ENCODE assay signal across 26 cellular contexts in genomic region chr10:48224979-48225560, GRCh38. TPM values are rescaled to one million over a fixed set of nuclear protein-coding genes. Genes with fewer than 3 reads are reported as not detected.
DNase-seq lines count a peak whose midpoint lies in the region; ATAC-seq, FAIRE-seq and TF ChIP-seq lines count a peak whose summit lies in the region.
"Had no signal": no experiment of that assay in that cellular context is flagged by ENCODE, and none has a peak within 500 bp of the region (broad histone marks: within the 10 kb centered on the region; RNA-seq: fewer than 3 reads in every experiment).

No MANE protein-coding gene starts in this region.

- H3K9ac ChIP-seq in BLaER1, result no peak overlapping the region
- no peak overlapping the region for H3K9ac ChIP-seq in astrocyte (ENCODE audit: low read length)
- no peak overlapping the region for H3K9ac ChIP-seq in mesenchymal stem cell (ENCODE audit: low read length)
- H3K9ac ChIP-seq: KMS-11 had no signal

- no peaks in the 10 kb centered on the region for H3K79me2 ChIP-seq in astrocyte (ENCODE audit: insufficient read depth, low read length)

- 51% methylated on average over 5 of the region's 5 CpGs for WGBS in mesenchymal stem cell

- H3K27ac ChIP-seq in BLaER1, result no peak overlapping the region
- no peak overlapping the region for H3K27ac ChIP-seq in astrocyte (ENCODE audit: low read depth, low read length)
- no peak overlapping the region for H3K27ac ChIP-seq in mesenchymal stem cell (ENCODE audit: low read length, poor library complexity, severe bottlenecking)
- H3K27ac ChIP-seq: gastrocnemius medialis, KMS-11, vagina had no signal

- H3K18ac ChIP-seq in mesenchymal stem cell (ENCODE audit: low read depth in 1 of 2, low read length in 2 of 2), result no peak overlapping the region

- H3K4me1 ChIP-seq in BLaER1 (peaks cover 11% of the 10 kb centered on the region), astrocyte (ENCODE audit: insufficient read depth, low read length) (no peaks in the 10 kb centered on the region), mesenchymal stem cell (ENCODE audit: control insufficient read depth, insufficient read depth, low read depth, low read length) (no peaks in the 10 kb centered on the region)
- H3K4me1 ChIP-seq: gastrocnemius medialis, vagina had no signal

- no peak overlapping the region for H3K23ac ChIP-seq in mesenchymal stem cell (ENCODE audit: low read length in 2 of 2)

- no peaks in the 10 kb centered on the region for H4K20me1 ChIP-seq in BLaER1
- H4K20me1 ChIP-seq in astrocyte (ENCODE audit: insufficient read depth, low read length), result no peaks in the 10 kb centered on the region

- no peak overlapping the region for H3K14ac ChIP-seq in mesenchymal stem cell (ENCODE audit: low read length in 2 of 2)

- peak overlapping the region; percentile 2 for H3K27ac Mint-ChIP-seq in astrocyte (ENCODE audit: unreplicated experiment)
- H3K27ac Mint-ChIP-seq: activated CD8-positive, alpha-beta memory T cell treated with anti-CD3 and anti-CD28 coated beads, Interleukin-2, amount 10 ng/mL, durations not matched to agents 7 days and 5 days; activated naive CD8-positive, alpha-beta T cell treated with anti-CD3 and anti-CD28 coated beads, Interleukin-2, amount 10 ng/mL, durations not matched to agents 7 days and 5 days; activated T-helper 17 cell treated with anti-CD3 and anti-CD28 coated beads, Interleukin-2, amount 50 U/mL, for 72 hours; brain; CD4-positive, alpha-beta memory T cell; natural killer cell treated with Interleukin-12 subunit alpha and Interleukin-12 subunit beta and Interleukin-15 and Interleukin-18, amount 100 ng/mL, for 72 hours had no signal

- no peak overlapping the region for H2BK120ac ChIP-seq in mesenchymal stem cell (ENCODE audit: low read depth, low read length)

- peaks cover 10% of the 10 kb centered on the region for H3K4me1 Mint-ChIP-seq in astrocyte (ENCODE audit: low read depth, unreplicated experiment)
- H3K4me1 Mint-ChIP-seq: activated T-helper 17 cell treated with anti-CD3 and anti-CD28 coated beads, Interleukin-2, amount 50 U/mL, for 72 hours; brain; CD4-positive, alpha-beta memory T cell had no signal

- H3K9me3 ChIP-seq in BLaER1, result no peaks in the 10 kb centered on the region
- no peaks in the 10 kb centered on the region for H3K9me3 ChIP-seq in astrocyte (ENCODE audit: insufficient read depth, low read depth, low read length)
- no peaks in the 10 kb centered on the region for H3K9me3 ChIP-seq in mesenchymal stem cell (ENCODE audit: control insufficient read depth, low read length)
- H3K9me3 ChIP-seq: gastrocnemius medialis, vagina had no signal

- H3K27me3 ChIP-seq in BLaER1, result no peaks in the 10 kb centered on the region
- peaks cover 12% of the 10 kb centered on the region for H3K27me3 ChIP-seq in astrocyte (ENCODE audit: insufficient read depth, low read length)
- peaks cover 26 to 48% of the 10 kb centered on the region in 2 experiments for H3K27me3 ChIP-seq in mesenchymal stem cell (ENCODE audit: control insufficient read depth in 1 of 2, insufficient read depth in 1 of 2, low read length in 2 of 2)
- H3K27me3 ChIP-seq: vagina had no signal

- no peaks in the 10 kb centered on the region for H3K79me1 ChIP-seq in mesenchymal stem cell (replicated peaks; ENCODE audit: low read length, poor library complexity, severe bottlenecking)

- no peak for ATAC-seq in HG02623 (IDR thresholded peaks at IDR 0.05; ENCODE audit: unreplicated experiment)
- ATAC-seq in GM18909 (IDR thresholded peaks at IDR 0.05; ENCODE audit: poor library complexity, unreplicated experiment), result no peak
- ATAC-seq: activated CD8-positive, alpha-beta memory T cell treated with anti-CD3 and anti-CD28 coated beads, Interleukin-2, amount 10 ng/mL, durations not matched to agents 7 days and 5 days; activated T-helper 17 cell treated with anti-CD3 and anti-CD28 coated beads, Interleukin-2, amount 50 U/mL, for 72 hours; gastrocnemius medialis; natural killer cell treated with Interleukin-12 subunit alpha and Interleukin-12 subunit beta and Interleukin-15 and Interleukin-18, amount 100 ng/mL, for 72 hours had no signal

- H3K36me3 ChIP-seq in BLaER1 (no peaks in the 10 kb centered on the region), astrocyte (ENCODE audit: insufficient read depth, low read length) (no peaks in the 10 kb centered on the region), mesenchymal stem cell (ENCODE audit: control insufficient read depth in 1 of 2, insufficient read depth in 2 of 2, low read depth in 1 of 2, low read length in 2 of 2) (no peaks in the 10 kb centered on the region)
- H3K36me3 ChIP-seq: gastrocnemius medialis, vagina had no signal

- H3K36me3 Mint-ChIP-seq in astrocyte (ENCODE audit: low read depth, unreplicated experiment), result peaks cover 3% of the 10 kb centered on the region
- H3K36me3 Mint-ChIP-seq: activated CD8-positive, alpha-beta memory T cell treated with anti-CD3 and anti-CD28 coated beads, Interleukin-2, amount 10 ng/mL, durations not matched to agents 7 days and 5 days; activated naive CD8-positive, alpha-beta T cell treated with anti-CD3 and anti-CD28 coated beads, Interleukin-2, amount 10 ng/mL, durations not matched to agents 7 days and 5 days; brain; CD4-positive, alpha-beta memory T cell; natural killer cell treated with Interleukin-12 subunit alpha and Interleukin-12 subunit beta and Interleukin-15 and Interleukin-18, amount 100 ng/mL, for 72 hours had no signal

- peak; percentile 8 for DNase-seq in HS-5 (ENCODE audit: low read depth)
- DNase-seq in astrocyte (ENCODE audit: low read depth), result no peak
- DNase-seq in mesenchymal stem cell, result peak; percentile 7
- no peak for DNase-seq in NCI-H146 treated with DMSO at 0.1 percent for 48 hours (lab: John Stamatoyannopoulos, UW; ENCODE audit: unreplicated experiment)
- no peak for DNase-seq in HCEC 1CT
- DNase-seq: activated CD4-positive, alpha-beta T cell treated with anti-CD3 and anti-CD28 coated beads for 4 hours; activated CD8-positive, alpha-beta memory T cell treated with anti-CD3 and anti-CD28 coated beads, Interleukin-2, amount 10 ng/mL, durations not matched to agents 7 days and 5 days; activated naive CD8-positive, alpha-beta T cell treated with anti-CD3 and anti-CD28 coated beads, Interleukin-2, amount 10 ng/mL, durations not matched to agents 7 days and 5 days; CD4-positive, alpha-beta memory T cell; DMS79; gastrocnemius medialis; kidney glomerular epithelial cell; NCI-H146; NCI-H2227 treated with DMSO at 0.1 percent for 48 hours; NK-92 treated with Interleukin-12 subunit alpha and Interleukin-12 subunit beta, amount 100 ng/mL, for 24 hours; small intestine; stimulated activated CD4-positive, alpha-beta T cell treated with anti-CD3 and anti-CD28 coated beads, Interleukin-4, amount 100 ng/mL, for 24 hours had no signal

- no peak for TF ChIP-seq CTCF in astrocyte (IDR thresholded peaks at IDR 0.05; ENCODE audit: insufficient read depth, low read depth, low read length)

- no peak overlapping the region for H4K8ac ChIP-seq in mesenchymal stem cell (ENCODE audit: low read length)

- H3K4me3 Mint-ChIP-seq in astrocyte (ENCODE audit: unreplicated experiment), result no peak overlapping the region
- H3K4me3 Mint-ChIP-seq: activated CD8-positive, alpha-beta memory T cell treated with anti-CD3 and anti-CD28 coated beads, Interleukin-2, amount 10 ng/mL, durations not matched to agents 7 days and 5 days; activated naive CD8-positive, alpha-beta T cell treated with anti-CD3 and anti-CD28 coated beads, Interleukin-2, amount 10 ng/mL, durations not matched to agents 7 days and 5 days; activated T-helper 17 cell treated with anti-CD3 and anti-CD28 coated beads, Interleukin-2, amount 50 U/mL, for 72 hours; brain; natural killer cell treated with Interleukin-12 subunit alpha and Interleukin-12 subunit beta and Interleukin-15 and Interleukin-18, amount 100 ng/mL, for 72 hours had no signal

- no peak overlapping the region for H2BK5ac ChIP-seq in mesenchymal stem cell (ENCODE audit: low read depth, low read length, poor library complexity, severe bottlenecking)

- no peak for FAIRE-seq in astrocyte (lab: Jason Lieb, UNC)
- FAIRE-seq: endothelial cell of umbilical vein, small intestine had no signal

- peaks cover 5% of the 10 kb centered on the region for H3K27me3 Mint-ChIP-seq in astrocyte (ENCODE audit: low read depth, unreplicated experiment)

- H3K4me2 ChIP-seq in BLaER1 (peak overlapping the region; percentile 17; the same call in 1 of the 2 replicates), astrocyte (ENCODE audit: low read length) (no peak overlapping the region), mesenchymal stem cell (ENCODE audit: low read length, poor library complexity, severe bottlenecking) (no peak overlapping the region)
- H3K4me2 ChIP-seq: KMS-11 had no signal

- no peak overlapping the region for H2BK15ac ChIP-seq in mesenchymal stem cell (ENCODE audit: low read depth, poor library complexity, severe bottlenecking)

- H3K4ac ChIP-seq in mesenchymal stem cell (ENCODE audit: low read depth in 1 of 2, low read length in 2 of 2), result no peak overlapping the region

- H3K9me3 Mint-ChIP-seq in astrocyte (ENCODE audit: unreplicated experiment), result peaks cover 7% of the 10 kb centered on the region
- H3K9me3 Mint-ChIP-seq: activated naive CD8-positive, alpha-beta T cell treated with anti-CD3 and anti-CD28 coated beads, Interleukin-2, amount 10 ng/mL, durations not matched to agents 7 days and 5 days; activated T-helper 17 cell treated with anti-CD3 and anti-CD28 coated beads, Interleukin-2, amount 50 U/mL, for 72 hours; natural killer cell treated with Interleukin-12 subunit alpha and Interleukin-12 subunit beta and Interleukin-15 and Interleukin-18, amount 100 ng/mL, for 72 hours had no signal

- H2AFZ ChIP-seq in astrocyte (ENCODE audit: low read depth, low read length), result no peak overlapping the region
- no peak overlapping the region for H2AFZ ChIP-seq in mesenchymal stem cell (ENCODE audit: low read depth, low read length)

- no peak overlapping the region for H4K91ac ChIP-seq in mesenchymal stem cell (ENCODE audit: low read length)

- no peak overlapping the region for H2BK12ac ChIP-seq in mesenchymal stem cell (ENCODE audit: low read length in 2 of 2)

- H3K4me3 ChIP-seq in BLaER1, result no peak overlapping the region
- no peak overlapping the region for H3K4me3 ChIP-seq in astrocyte (ENCODE audit: insufficient read depth, low read depth, low read length)
- no peak overlapping the region for H3K4me3 ChIP-seq in mesenchymal stem cell (ENCODE audit: insufficient read depth in 1 of 2, low read depth in 1 of 2, low read length in 2 of 2)
- H3K4me3 ChIP-seq: gastrocnemius medialis, vagina had no signal

- H2AK5ac ChIP-seq in mesenchymal stem cell (ENCODE audit: low read length, severe bottlenecking), result no peak overlapping the region

RNA-seq across cellular contexts. Expression of gene FRMPD2, which starts 49.4 kb away (rescaled TPM):
- total RNA-seq in astrocyte, result 0.39 and 0.43 TPM in 2 replicates
- 0.03 TPM for polyA plus RNA-seq in mesenchymal stem cell (2013, experiment 1 of 2)
- polyA plus RNA-seq in mesenchymal stem cell (2013, experiment 2 of 2), result not detected
- total RNA-seq: activated CD8-positive, alpha-beta memory T cell treated with anti-CD3 and anti-CD28 coated beads, Interleukin-2, amount 10 ng/mL, durations not matched to agents 7 days and 5 days; activated naive CD8-positive, alpha-beta T cell treated with anti-CD3 and anti-CD28 coated beads, Interleukin-2, amount 10 ng/mL, durations not matched to agents 7 days and 5 days; CD4-positive, alpha-beta memory T cell; gastrocnemius medialis; natural killer cell treated with Interleukin-12 subunit alpha and Interleukin-12 subunit beta and Interleukin-15 and Interleukin-18, amount 100 ng/mL, for 72 hours; vagina had no signal
- polyA plus RNA-seq: CD4-positive, alpha-beta memory T cell; endothelial cell of umbilical vein; small intestine had no signal

Comparison
In these comparisons a context has a peak if more than half of its experiments do, and no peak if none do; other contexts are left out.
1. DNase-seq: peak in HS-5 (single experiment) and mesenchymal stem cell (single experiment); none in astrocyte (single experiment), NCI-H146 treated with DMSO at 0.1 percent for 48 hours (single experiment) and HCEC 1CT (single experiment).